In the genomic region with DNA sequence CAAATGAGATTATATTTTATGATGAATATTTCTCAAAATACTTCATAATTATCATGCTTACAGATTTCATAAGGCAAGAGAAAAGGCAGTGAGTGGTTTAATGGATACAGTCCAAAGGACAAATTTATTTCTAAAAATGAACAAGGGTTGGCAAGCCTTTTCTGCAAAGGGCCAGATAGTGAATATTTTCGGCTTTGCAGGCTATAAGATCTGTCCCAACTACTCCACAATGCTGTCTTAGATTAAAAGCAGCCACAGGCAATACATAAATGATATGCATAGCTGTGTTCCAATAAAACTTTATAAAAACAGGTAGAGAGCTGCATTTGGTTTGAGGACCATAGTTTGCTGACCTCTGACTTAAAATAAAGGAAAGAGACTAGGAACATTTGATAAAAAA, we compare ENCODE assay signal across 18 cellular contexts.
"Had no signal": no experiment of that assay in that cellular context is flagged by ENCODE, and none has a peak within 500 bp of the region (broad histone marks: within the 10 kb centered on the region; RNA-seq: fewer than 3 reads in every experiment).

No MANE protein-coding gene starts in this region.

- H3K9me3 Mint-ChIP-seq: activated naive CD8-positive, alpha-beta T cell treated with anti-CD3 and anti-CD28 coated beads for 36 hours; central memory CD8-positive, alpha-beta T cell; nephron had no signal

- H3K27ac Mint-ChIP-seq: activated naive CD8-positive, alpha-beta T cell treated with anti-CD3 and anti-CD28 coated beads for 36 hours; nephron had no signal

- H3K36me3 Mint-ChIP-seq: activated naive CD8-positive, alpha-beta T cell treated with anti-CD3 and anti-CD28 coated beads for 36 hours had no signal

- H3K4me3 ChIP-seq: vagina had no signal

- H3K27me3 Mint-ChIP-seq: activated naive CD8-positive, alpha-beta T cell treated with anti-CD3 and anti-CD28 coated beads for 36 hours; central memory CD8-positive, alpha-beta T cell had no signal

- H3K27me3 ChIP-seq: brain microvascular endothelial cell, vagina had no signal

- H3K4me1 ChIP-seq: vagina had no signal

- H3K4me3 Mint-ChIP-seq: activated naive CD8-positive, alpha-beta T cell treated with anti-CD3 and anti-CD28 coated beads for 36 hours; central memory CD8-positive, alpha-beta T cell; nephron had no signal

- H3K4me1 Mint-ChIP-seq: central memory CD8-positive, alpha-beta T cell; nephron had no signal

- H3K27ac ChIP-seq: brain microvascular endothelial cell, vagina had no signal

- H3K9me3 ChIP-seq: vagina had no signal

- DNase-seq: activated CD4-positive, alpha-beta T cell treated with anti-CD3 and anti-CD28 coated beads, Interleukin-2, amount 50 U/mL, for 1 hour; activated CD8-positive, alpha-beta memory T cell treated with anti-CD3 and anti-CD28 coated beads, Interleukin-2, amount 50 U/mL, for 4 hours; activated naive CD8-positive, alpha-beta T cell treated with anti-CD3 and anti-CD28 coated beads for 36 hours; brain microvascular endothelial cell; effector CD4-positive, alpha-beta T cell; glutamatergic neuron; kidney; mammary epithelial cell; midbrain; stimulated activated CD4-positive, alpha-beta T cell treated with anti-CD3 and anti-CD28 coated beads, Interleukin-2, amount 100 ng/mL, for 24 hours; stimulated activated naive CD8-positive, alpha-beta T cell treated with anti-CD3 and anti-CD28 coated beads, Interleukin-15, Interleukin-2, amounts not matched to agents 100 U/mL and 50 U/mL, for 24 hours; T-helper 1 cell; trophoblast cell had no signal

- ATAC-seq: activated CD4-positive, CD25-positive, alpha-beta regulatory T cell treated with anti-CD3 and anti-CD28 coated beads, Interleukin-2, amount 50 U/mL, for 24 hours; left lobe of liver; stimulated activated naive CD8-positive, alpha-beta T cell treated with anti-CD3 and anti-CD28 coated beads, Interleukin-15, Interleukin-2, amounts not matched to agents 100 U/mL and 50 U/mL, for 24 hours had no signal

- H3K36me3 ChIP-seq: brain microvascular endothelial cell, vagina had no signal
